20 cellular contexts compared by ENCODE assay signal in genomic region chr1:57546931-57547330, GRCh38.
"Had no signal": no experiment of that assay in that cellular context is flagged by ENCODE, and none has a peak within 500 bp of the region (broad histone marks: within the 10 kb centered on the region; RNA-seq: fewer than 3 reads in every experiment).

No MANE protein-coding gene starts in this region.

- ATAC-seq: activated T-cell treated with anti-CD3 and anti-CD28 coated beads, Interleukin-2, amount 50 U/mL, for 4 hours; gastrocnemius medialis; natural killer cell; stimulated activated memory B cell treated with anti-CD40 and anti-IgM and Interleukin-4, amounts not matched to agents 10 μg/mL and 1 μg/mL and 100 μg/mL, for 72 hours had no signal

- DNase-seq: activated CD4-positive, alpha-beta T cell treated with anti-CD3 and anti-CD28 coated beads for 1 hour; activated CD8-positive, alpha-beta memory T cell treated with anti-CD3 and anti-CD28 coated beads for 24 hours; activated CD8-positive, alpha-beta memory T cell treated with anti-CD3 and anti-CD28 coated beads, Interleukin-2, amount 50 U/mL, for 48 hours; activated naive CD4-positive, alpha-beta T cell treated with anti-CD3 and anti-CD28 coated beads for 36 hours; activated naive CD8-positive, alpha-beta T cell treated with anti-CD3 and anti-CD28 coated beads, Interleukin-2, amount 10 ng/mL, durations not matched to agents 7 days and 5 days; activated T-cell treated with anti-CD3 and anti-CD28 coated beads, Interleukin-2, amount 50 U/mL, for 4 hours; amniotic stem cell; cerebellar nuclear complex; endodermal cell; esophagus squamous epithelium; gastrocnemius medialis; hippocampal formation; left ventricle myocardium inferior; natural killer cell; retina; sigmoid colon; stimulated activated CD4-positive, alpha-beta T cell treated with anti-CD3 and anti-CD28 coated beads, Interleukin-15, amount 100 ng/mL, for 24 hours; trophoblast cell; uterus had no signal
